In genomic region chr12:124498870-124499753, GRCh38 we compare ENCODE assay signal across 11 cellular contexts.
A peak's percentile ranks its signal among the peaks of the same experiment; 100 is the strongest.
DNase-seq lines count a peak whose midpoint lies in the region; ATAC-seq and TF ChIP-seq lines count a peak whose summit lies in the region.
"Had no signal": no experiment of that assay in that cellular context is flagged by ENCODE, and none has a peak within 500 bp of the region (broad histone marks: within the 10 kb centered on the region; RNA-seq: fewer than 3 reads in every experiment).

No MANE protein-coding gene starts in this region.

- ATAC-seq in psoas muscle: peak in 1 of 4 donors; percentile 23

- in situ Hi-C loops in G401 (cut with HindIII; ENCODE audit: low sequenced_read_pairs): no loop called here

- 74 to 78% (median 76%) methylated on average over 26 of the region's 26 CpGs for WGBS in psoas muscle, 3 donors

- H3K27ac ChIP-seq in RWPE1 (peak overlapping the region; percentile 84), psoas muscle (peak overlapping the region; percentile 55)

- no peaks in the 10 kb centered on the region for H3K9me3 Mint-ChIP-seq in Calu3 (ENCODE audit: low read depth, unreplicated experiment)

- DNase-seq in Calu3 (no peak), RWPE1 (ENCODE audit: low spot score) (no peak), fibroblast of mammary gland (ENCODE audit: low read depth) (peak; percentile 82), psoas muscle (peak in 1 of 2 donors; percentile 63), NCI-H1417 treated with DMSO at 0.1 percent for 48 hours (lab: John Stamatoyannopoulos, UW) (no peak), islet precursor cell (no peak), G401 (ENCODE audit: low spot score) (no peak), anterior cingulate cortex (lab: John Stamatoyannopoulos, UW) (no peak)
- DNase-seq: activated CD4-positive, alpha-beta T cell treated with anti-CD3 and anti-CD28 coated beads, Interleukin-2, amount 50 U/mL, for 1 hour; DMS79; NCI-H524 had no signal

- H3K4me3 ChIP-seq in fibroblast of mammary gland (ENCODE audit: control insufficient read depth, low read depth, low read length): no peak overlapping the region
- no peak overlapping the region for H3K4me3 ChIP-seq in psoas muscle

- TF ChIP-seq CTCF in Calu3 (IDR thresholded peaks at IDR 0.05; ENCODE audit: unreplicated experiment) (no peak), RWPE1 (conservative IDR thresholded peaks at IDR 0.05; ENCODE audit: low read depth) (no peak), fibroblast of mammary gland (conservative IDR thresholded peaks at IDR 0.05; ENCODE audit: control insufficient read depth, insufficient read depth, low read depth, low read length) (peak; percentile 16), psoas muscle (IDR thresholded peaks at IDR 0.05) (no peak)

- peaks cover 74% of the 10 kb centered on the region for H3K4me1 ChIP-seq in psoas muscle

- no TSS peak for BruUV-seq in Calu3 (replicated peaks; lab: Mats Ljungman, UMichigan)

- H3K27me3 ChIP-seq in psoas muscle (ENCODE audit: insufficient read depth in 3 of 3, low read length in 2 of 3): no peaks in the 10 kb centered on the region

- peaks cover 22% of the 10 kb centered on the region for H3K36me3 Mint-ChIP-seq in Calu3 (ENCODE audit: insufficient read depth, unreplicated experiment)

- POLR2A ChIA-PET in RWPE1 (lab: Yijun Ruan, JAX; ENCODE audit: low non-redundant PET): no interaction called here

- intact Hi-C loops in Calu3 (cut with micrococcal nuclease; ENCODE audit: unreplicated experiment) (no loop called here), psoas muscle (cut with DNase I) (no loop called here)

- peaks cover 43% of the 10 kb centered on the region for H3K4me1 Mint-ChIP-seq in Calu3 (ENCODE audit: low read depth, unreplicated experiment)

- peak overlapping the region; percentile 50 for H3K27ac Mint-ChIP-seq in Calu3 (ENCODE audit: unreplicated experiment)

- H3K4me3 Mint-ChIP-seq in Calu3 (ENCODE audit: low read depth, unreplicated experiment): no peak overlapping the region

- CTCF ChIA-PET in Calu3 (lab: Charles Lee): no interaction called here
- CTCF ChIA-PET in RWPE1 (lab: Yijun Ruan, JAX): no interaction called here

- H3K36me3 ChIP-seq in psoas muscle (ENCODE audit: insufficient read depth in 1 of 2, low read depth in 1 of 2): peaks cover 0 to 10% of the 10 kb centered on the region in 2 donors

- H3K27me3 Mint-ChIP-seq in Calu3 (ENCODE audit: unreplicated experiment): no peaks in the 10 kb centered on the region

- no peaks in the 10 kb centered on the region for H3K9me3 ChIP-seq in psoas muscle
